ENCODE assay signal across 32 cellular contexts in the genomic region with DNA sequence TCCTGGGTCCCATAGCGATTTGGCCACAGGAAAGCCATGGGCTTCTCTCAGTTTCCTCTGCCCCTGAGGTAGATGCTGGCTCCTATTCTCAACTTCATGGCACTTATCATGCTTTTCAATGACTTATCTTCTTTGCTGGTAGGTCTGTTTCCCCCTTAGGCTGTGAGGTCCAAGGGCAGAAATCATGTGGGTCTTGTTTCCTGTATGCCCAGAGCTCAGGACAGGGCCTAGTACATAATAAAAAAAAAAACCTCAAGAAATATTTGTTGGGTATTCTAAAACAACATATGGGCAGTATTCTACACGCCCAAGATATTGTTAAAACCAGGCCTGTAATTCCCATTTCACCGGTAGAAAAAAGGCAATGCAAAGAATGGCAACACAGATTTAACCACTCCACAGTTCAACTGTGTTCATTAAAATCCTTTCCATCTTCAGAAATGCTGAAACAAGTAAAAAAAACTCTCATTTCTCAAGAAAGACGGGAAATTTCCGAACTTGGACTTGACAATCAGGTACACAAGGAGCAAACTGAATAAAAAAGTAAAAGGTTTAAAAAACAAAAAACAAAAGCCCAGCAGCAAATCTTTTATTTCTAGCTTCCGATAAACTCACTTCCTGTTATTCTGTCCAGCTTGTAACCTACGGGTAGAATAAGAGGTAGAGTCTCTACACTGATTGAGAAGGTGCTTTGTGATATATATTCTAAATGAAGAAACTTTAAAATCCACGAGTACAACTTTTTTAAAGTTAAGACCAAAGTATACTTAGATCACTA. TPM values are rescaled to one million over a fixed set of nuclear protein-coding genes. Genes with fewer than 3 reads are reported as not detected.
DNase-seq lines count a peak whose midpoint lies in the region; ATAC-seq, FAIRE-seq and TF ChIP-seq lines count a peak whose summit lies in the region.
"Had no signal": no experiment of that assay in that cellular context is flagged by ENCODE, and none has a peak within 500 bp of the region (broad histone marks: within the 10 kb centered on the region; RNA-seq: fewer than 3 reads in every experiment).

No MANE protein-coding gene starts in this region.

- intact Hi-C loops in heart left ventricle (cut with DNase I), result no loop called here
- intact Hi-C loops in left ventricle myocardium superior (cut with micrococcal nuclease), result no loop called here
- intact Hi-C loops in K562 (cut with micrococcal nuclease), result no loop called here
- intact Hi-C loops in activated CD4-positive, alpha-beta memory T cell treated with anti-CD3 and anti-CD28 coated beads for 36 hours (cut with micrococcal nuclease), result loop anchor here (5.0 kb wide), 1 partner anchor 262 kb away; no protein-coding TSS in a partner anchor
- intact Hi-C loops in A673 (cut with micrococcal nuclease; ENCODE audit: unreplicated experiment), result no loop called here

- 60 to 69% (median 66%) methylated on average over 8 of the region's 8 CpGs for WGBS in heart left ventricle, 4 donors
- WGBS in K562 (ENCODE audit: insufficient coverage, low coverage, missing lambda C conversion rate), result 38% methylated on average over 8 of the region's 8 CpGs
- WGBS in lung, 2 donors, result 60 to 61% methylated on average over 8 of the region's 8 CpGs

- no peak overlapping the region for H3K4me2 ChIP-seq in K562 (ENCODE audit: insufficient read depth, low read length)
- H3K4me2 ChIP-seq: A549, GM23338 had no signal

- H3K27me3 ChIP-seq in heart left ventricle (peaks cover 0 to 19% (median 3%) of the 10 kb centered on the region in 9 donors), K562 (ENCODE audit: control insufficient read depth in 2 of 2, insufficient read depth in 2 of 2, low read length in 2 of 2) (peaks cover 9 to 10% of the 10 kb centered on the region in 2 experiments; a peak in 4 of 5 replicates), lung (ENCODE audit: control insufficient read depth, insufficient read depth) (no peaks in the 10 kb centered on the region), subcutaneous abdominal adipose tissue (ENCODE audit: control insufficient read depth in 5 of 5, insufficient read depth in 4 of 5, low read length in 5 of 5) (peaks cover 0 to 14% (median 4%) of the 10 kb centered on the region in 5 donors), A673 (replicated peaks; ENCODE audit: insufficient read depth, low read depth, low read length, poor library complexity) (peaks cover 49% of the 10 kb centered on the region)

- H3K27me3 Mint-ChIP-seq in activated CD4-positive, alpha-beta memory T cell treated with anti-CD3 and anti-CD28 coated beads for 36 hours, result peaks cover 12% of the 10 kb centered on the region

- in situ Hi-C loops in K562 (cut with MboI), result no loop called here

- no TSS peak for BruUV-seq in K562 (replicated peaks; lab: Mats Ljungman, UMichigan)
- BruUV-seq in A673 (replicated peaks; lab: Mats Ljungman, UMichigan), result no TSS peak

- H4K20me1 ChIP-seq in K562 (replicated peaks; ENCODE audit: control insufficient read depth, insufficient read depth, low read length), result no peaks in the 10 kb centered on the region

- H3K9me3 ChIP-seq in heart left ventricle (no peaks in the 10 kb centered on the region), K562 (replicated peaks; ENCODE audit: control insufficient read depth, insufficient read depth, low read depth, low read length) (no peaks in the 10 kb centered on the region), lung (ENCODE audit: control insufficient read depth in 2 of 2, insufficient read depth in 1 of 2, low read length in 1 of 2) (no peaks in the 10 kb centered on the region), subcutaneous abdominal adipose tissue (ENCODE audit: control insufficient read depth in 5 of 5, low read length in 5 of 5) (no peaks in the 10 kb centered on the region), A673 (ENCODE audit: low read depth, low read length, poor library complexity, severe bottlenecking) (no peaks in the 10 kb centered on the region)
- H3K9me3 ChIP-seq: A549, BE2C, pancreas, sigmoid colon, SJSA1, vagina had no signal

- H3K27ac ChIP-seq in heart left ventricle (peak overlapping the region; percentile 35 to 94 (median 68)), K562 (ENCODE audit: extremely low read depth, low read depth, low read length) (no peak overlapping the region), lung (ENCODE audit: low read depth in 1 of 2, low read length in 1 of 2) (peak overlapping the region; percentile 76 to 77), subcutaneous abdominal adipose tissue (ENCODE audit: low read depth, low read length) (peak overlapping the region; percentile 74), A673 (ENCODE audit: low read depth, low read length, poor library complexity, severe bottlenecking) (no peak overlapping the region)
- H3K27ac ChIP-seq: A549, pancreas, SJSA1, vagina had no signal

- DNase-seq in heart left ventricle (no peak), left ventricle myocardium superior (no peak), K562 (ENCODE audit: extremely low read depth in 1 of 4, low spot score in 3 of 4) (no peak), lung (ENCODE audit: low spot score) (no peak), A673 (ENCODE audit: low spot score) (no peak)
- DNase-seq in activated CD4-positive, alpha-beta memory T cell treated with anti-CD3 and anti-CD28 coated beads for 36 hours, result no peak
- DNase-seq in stimulated activated CD8-positive, alpha-beta memory T cell treated with anti-CD3 and anti-CD28 coated beads, Interleukin-4, amount 100 ng/mL, for 48 hours, result no peak
- DNase-seq: activated CD4-positive, alpha-beta T cell treated with anti-CD3 and anti-CD28 coated beads for 36 hours; activated naive CD4-positive, alpha-beta T cell treated with Interleukin-2 at 50 U/mL for 16 hours; activated T-cell treated with anti-CD3 and anti-CD28 coated beads, Interleukin-2, amount 50 U/mL, for 48 hours; BE2C; caudate nucleus; COR-L47; GF-D8; head of caudate nucleus; left colon; MV-4-11; NCI-H187; NCI-H524 treated with DMSO at 0.1 percent for 48 hours; nephron progenitor cell; NK-92 treated with Interleukin-12 subunit alpha and Interleukin-12 subunit beta, amount 100 ng/mL, for 24 hours; pancreas; sigmoid colon had no signal

- no peaks in the 10 kb centered on the region for H3K9me3 Mint-ChIP-seq in activated CD4-positive, alpha-beta memory T cell treated with anti-CD3 and anti-CD28 coated beads for 36 hours
- H3K9me3 Mint-ChIP-seq: GM23338; T-helper 1 cell treated with Interleukin-12 subunit alpha and Interleukin-12 subunit beta and Interleukin-4 antibody, amounts not matched to agents 30 μg/mL and 1 μg/mL, for 36 hours had no signal

- no peaks in the 10 kb centered on the region for H3K36me3 Mint-ChIP-seq in activated CD4-positive, alpha-beta memory T cell treated with anti-CD3 and anti-CD28 coated beads for 36 hours

- no peak for TF ChIP-seq EP300 in K562 (IDR thresholded peaks at IDR 0.05; ENCODE audit: low read length)

- H3K4me3 ChIP-seq in heart left ventricle, result peak overlapping the region in 3 of 12 donors; percentile 1 to 20 (median 4)
- H3K4me3 ChIP-seq in K562, result no peak overlapping the region
- no peak overlapping the region for H3K4me3 ChIP-seq in lung
- no peak overlapping the region for H3K4me3 ChIP-seq in subcutaneous abdominal adipose tissue (ENCODE audit: low read depth in 1 of 5, low read length in 5 of 5)
- H3K4me3 ChIP-seq in A673 (ENCODE audit: low read depth, low read length, poor library complexity, severe bottlenecking), result no peak overlapping the region
- H3K4me3 ChIP-seq: A549, GM23338, pancreas, sigmoid colon, SJSA1, vagina had no signal

- no peak for ATAC-seq in heart left ventricle
- no peak for ATAC-seq in left ventricle myocardium superior
- ATAC-seq in K562, result no peak
- no peak for ATAC-seq in lung (ENCODE audit: insufficient read depth, low FRiP score)
- ATAC-seq: A549; activated CD4-positive, alpha-beta T cell treated with anti-CD3 and anti-CD28 coated beads for 36 hours; GM23338; left colon; pancreas had no signal

- H3K79me2 ChIP-seq in K562 (ENCODE audit: control insufficient read depth, insufficient read depth, low read length), result no peaks in the 10 kb centered on the region

- no peak for TF ChIP-seq RAD21 in K562 (CRISPR knock-in tag; conservative IDR thresholded peaks at IDR 0.05 in 1 of 2, IDR thresholded peaks at IDR 0.05 in 1 of 2)

- TF ChIP-seq POLR2A in heart left ventricle (IDR thresholded peaks at IDR 0.05) (no peak), K562 (conservative IDR thresholded peaks at IDR 0.05) (no peak)

- TF ChIP-seq CTCF in heart left ventricle (IDR thresholded peaks at IDR 0.05), result no peak
- no peak for TF ChIP-seq CTCF in K562 (IDR thresholded peaks at IDR 0.05 in 2 of 3, conservative IDR thresholded peaks at IDR 0.05 in 1 of 3; ENCODE audit: insufficient read depth in 2 of 3, low read depth in 1 of 3, low read length in 3 of 3)
- no peak for TF ChIP-seq CTCF in lung (IDR thresholded peaks at IDR 0.05; ENCODE audit: control extremely low read depth, extremely low read depth)
- no peak for TF ChIP-seq CTCF in A673 (conservative IDR thresholded peaks at IDR 0.05; ENCODE audit: low read depth, low read length)

- POLR2A ChIA-PET in K562 (lab: Yijun Ruan, JAX) (interaction anchor here (0.6 to 1.8 kb wide), 2 partner anchors 31 to 274 kb away, joined by 3 to 4 read pairs; no protein-coding TSS in a partner anchor), A673 (lab: Charles Lee; ENCODE audit: low non-redundant PET) (no interaction called here)
- POLR2A ChIA-PET in activated CD4-positive, alpha-beta memory T cell treated with anti-CD3 and anti-CD28 coated beads for 36 hours (lab: Charles Lee), result no interaction called here

- peaks cover 3% of the 10 kb centered on the region for H3K9me1 ChIP-seq in K562 (ENCODE audit: control insufficient read depth, insufficient read depth, low read length)

- no peak overlapping the region for H3K9ac ChIP-seq in K562 (ENCODE audit: insufficient read depth in 1 of 2, low read depth in 2 of 2, low read length in 2 of 2)
- peak overlapping the region in 1 of 5 donors; percentile 20 for H3K9ac ChIP-seq in subcutaneous abdominal adipose tissue (ENCODE audit: low read length in 5 of 5)

- no peak overlapping the region for H3K27ac Mint-ChIP-seq in activated CD4-positive, alpha-beta memory T cell treated with anti-CD3 and anti-CD28 coated beads for 36 hours
- H3K27ac Mint-ChIP-seq: activated CD4-positive, alpha-beta T cell treated with anti-CD3 and anti-CD28 coated beads for 36 hours; GM23338; T-helper 1 cell treated with Interleukin-12 subunit alpha and Interleukin-12 subunit beta and Interleukin-4 antibody, amounts not matched to agents 30 μg/mL and 1 μg/mL, for 36 hours had no signal

- CTCF ChIA-PET in K562 (lab: Yijun Ruan, JAX; ENCODE audit: low intra/inter-chr PET ratio), result no interaction called here
- CTCF ChIA-PET in activated CD4-positive, alpha-beta memory T cell treated with anti-CD3 and anti-CD28 coated beads for 36 hours (lab: Charles Lee), result interaction anchor here (0.6 to 1.8 kb wide), 3 partner anchors 16 to 160 kb away, joined by 3 to 4 read pairs (median 4); no protein-coding TSS in a partner anchor
- CTCF ChIA-PET in A673 (lab: Charles Lee), result no interaction called here

- peaks cover 62% of the 10 kb centered on the region for H3K4me1 Mint-ChIP-seq in activated CD4-positive, alpha-beta memory T cell treated with anti-CD3 and anti-CD28 coated beads for 36 hours (ENCODE audit: low read depth)

- FAIRE-seq in K562 (lab: Jason Lieb, UNC), result no peak
- FAIRE-seq: A549, HTR-8/SVneo, pancreas, RCC 7860 had no signal

- H2AFZ ChIP-seq in K562 (ENCODE audit: low read depth, low read length), result no peak overlapping the region
- H2AFZ ChIP-seq: GM23338 had no signal

- H3K4me1 ChIP-seq in heart left ventricle (peaks cover 15 to 71% (median 43%) of the 10 kb centered on the region in 12 donors), K562 (replicated peaks in 1 of 2; ENCODE audit: control insufficient read depth in 2 of 2, insufficient read depth in 2 of 2, low read length in 2 of 2) (peaks cover 8 to 23% of the 10 kb centered on the region in 2 experiments), lung (ENCODE audit: control insufficient read depth in 2 of 2, insufficient read depth in 2 of 2, low read length in 2 of 2) (peaks cover 3 to 17% of the 10 kb centered on the region in 2 donors), subcutaneous abdominal adipose tissue (ENCODE audit: control insufficient read depth in 5 of 5, insufficient read depth in 5 of 5, low read length in 5 of 5) (peaks cover 13 to 80% (median 25%) of the 10 kb centered on the region in 5 donors), A673 (ENCODE audit: insufficient read depth, low read length, poor library complexity, severe bottlenecking) (no peaks in the 10 kb centered on the region)
- H3K4me1 ChIP-seq: A549, BE2C, pancreas, sigmoid colon, SJSA1, vagina had no signal

- peaks cover 0 to 34% (median 4%) of the 10 kb centered on the region in 9 donors for H3K36me3 ChIP-seq in heart left ventricle
- H3K36me3 ChIP-seq in K562 (ENCODE audit: control insufficient read depth, insufficient read depth, low read length), result no peaks in the 10 kb centered on the region
- no peaks in the 10 kb centered on the region for H3K36me3 ChIP-seq in lung (ENCODE audit: control insufficient read depth in 2 of 2, insufficient read depth in 2 of 2, low read length in 2 of 2)
- peaks cover 0 to 4% (median 0%) of the 10 kb centered on the region in 5 donors for H3K36me3 ChIP-seq in subcutaneous abdominal adipose tissue (ENCODE audit: control insufficient read depth in 5 of 5, insufficient read depth in 5 of 5, low read length in 5 of 5)
- no peaks in the 10 kb centered on the region for H3K36me3 ChIP-seq in A673 (ENCODE audit: insufficient read depth, low read length, poor library complexity, severe bottlenecking)
- H3K36me3 ChIP-seq: BE2C, pancreas, sigmoid colon, SJSA1, vagina had no signal

- H3K4me3 Mint-ChIP-seq in activated CD4-positive, alpha-beta memory T cell treated with anti-CD3 and anti-CD28 coated beads for 36 hours, result no peak overlapping the region
- H3K4me3 Mint-ChIP-seq: activated CD4-positive, alpha-beta T cell treated with anti-CD3 and anti-CD28 coated beads for 36 hours; dendritic cell treated with granulocyte-macrophage colony-stimulating factor and Interleukin-4, amounts not matched to agents 40 ng/mL and 50 ng/mL, for 4 days; GM23338; nephron progenitor cell; T-helper 1 cell treated with Interleukin-12 subunit alpha and Interleukin-12 subunit beta and Interleukin-4 antibody, amounts not matched to agents 30 μg/mL and 1 μg/mL, for 36 hours had no signal

RNA-seq across cellular contexts. Expression of gene TDRD10, which starts 6.3 kb away (rescaled TPM):
- total RNA-seq in heart left ventricle (1 to 10 TPM in 8 of 9 donors, under 1 TPM in 1; 0.71 to 3.4 (median 1.8) TPM), left ventricle myocardium superior (1.9 TPM), K562 (2014; rRNA removed) (not detected in 2 replicates), K562 (2014; rRNA removed; fragmentation: Illumina TruSeq; extraction: Trizol) (not detected in 2 replicates), K562 (2015; rRNA removed; fragmentation: Illumina TruSeq; extraction: Trizol) (not detected in 2 replicates), K562 (2021) (not detected in 2 replicates), lung (1 to 10 TPM; 1.9 to 8.5 TPM), A673 (2021) (not detected in 2 replicates)
- polyA plus RNA-seq in heart left ventricle (1 to 10 TPM; 2.9 to 3.0 TPM), K562 (2011; rRNA removed) (not detected in 2 replicates), K562 (2014; fragmentation: Illumina TruSeq; extraction: Trizol) (not detected in 2 replicates), K562 (2014; fragmentation: Nextera tagmentation; extraction: Ambion mirVana) (not detected), K562 (2014; rRNA removed) (not detected in 2 replicates), lung (10 to 100 TPM in 1 of 2 donors, 1 to 10 TPM in 1; 6.1 to 12.6 TPM)
- not detected in 2 replicates for total RNA-seq in K562 (2011; cell fraction: chromatin; rRNA removed; ENCODE audit: low replicate concordance)
- total RNA-seq in K562 (2011; cell fraction: nucleolus; rRNA removed), result not detected in 2 replicates
- total RNA-seq in K562 (2011; cell fraction: nucleoplasm; rRNA removed), result not detected in 2 replicates
- polyA plus RNA-seq in K562 (2011; cell fraction: cytosol; rRNA removed), result not detected in 2 replicates
- not detected in 2 replicates for polyA plus RNA-seq in K562 (2011; cell fraction: nucleus; rRNA removed)
- polyA plus RNA-seq in K562 (2012), result not detected in 2 replicates
- not detected in 2 replicates for polyA minus RNA-seq in K562 (2011; rRNA and poly(A)+ RNA removed)
- polyA minus RNA-seq in K562 (2011; cell fraction: cytosol; rRNA and poly(A)+ RNA removed), result not detected in 2 replicates
- not detected in 2 replicates for polyA minus RNA-seq in K562 (2011; cell fraction: nucleus; rRNA and poly(A)+ RNA removed)
- not detected for total RNA-seq in activated CD4-positive, alpha-beta memory T cell treated with anti-CD3 and anti-CD28 coated beads for 36 hours
- total RNA-seq: activated CD4-positive, alpha-beta T cell treated with anti-CD3 and anti-CD28 coated beads for 36 hours; GM23338; SJSA1 had no signal

RNA-seq across cellular contexts. Expression of gene SHE, which starts 6.5 kb away (rescaled TPM):
- total RNA-seq in heart left ventricle (10 to 100 TPM; 11.1 to 19.4 (median 11.9) TPM), left ventricle myocardium superior (10.2 TPM), K562 (2014; rRNA removed) (0.04 and 0.05 TPM in 2 replicates), K562 (2014; rRNA removed; fragmentation: Illumina TruSeq; extraction: Trizol) (not detected in 2 replicates), K562 (2015; rRNA removed; fragmentation: Illumina TruSeq; extraction: Trizol) (not detected in 2 replicates), K562 (2021) (not detected in 2 replicates), lung (10 to 100 TPM; 25.3 to 33.5 TPM), A673 (2021) (0.04 TPM in 1 of 2 replicates, not detected in the other)
- polyA plus RNA-seq in heart left ventricle (10 to 100 TPM; 10.1 to 17.7 TPM), K562 (2011; rRNA removed) (not detected in 2 replicates), K562 (2014; fragmentation: Illumina TruSeq; extraction: Trizol) (not detected in 2 replicates), K562 (2014; fragmentation: Nextera tagmentation; extraction: Ambion mirVana) (not detected), K562 (2014; rRNA removed) (0.01 TPM in 1 of 2 replicates, not detected in the other), lung (10 to 100 TPM; 15.1 to 16.8 TPM)
- total RNA-seq in K562 (2011; cell fraction: chromatin; rRNA removed; ENCODE audit: low replicate concordance), result not detected in 2 replicates
- not detected in 2 replicates for total RNA-seq in K562 (2011; cell fraction: nucleolus; rRNA removed)
- total RNA-seq in K562 (2011; cell fraction: nucleoplasm; rRNA removed), result not detected in 2 replicates
- polyA plus RNA-seq in K562 (2011; cell fraction: cytosol; rRNA removed), result not detected in 2 replicates
- polyA plus RNA-seq in K562 (2011; cell fraction: nucleus; rRNA removed), result not detected in 2 replicates
- polyA plus RNA-seq in K562 (2012), result 0.06 TPM in 1 of 2 replicates, not detected in the other
- polyA minus RNA-seq in K562 (2011; rRNA and poly(A)+ RNA removed), result not detected in 2 replicates
- polyA minus RNA-seq in K562 (2011; cell fraction: cytosol; rRNA and poly(A)+ RNA removed), result not detected in 2 replicates
- polyA minus RNA-seq in K562 (2011; cell fraction: nucleus; rRNA and poly(A)+ RNA removed), result not detected in 2 replicates
- total RNA-seq in activated CD4-positive, alpha-beta memory T cell treated with anti-CD3 and anti-CD28 coated beads for 36 hours, result under 1 TPM in 1 of 2 experiments, not detected in 1; 0.07 TPM
- total RNA-seq: SJSA1 had no signal

Comparison
In these comparisons a context has a peak if more than half of its experiments do, and no peak if none do; other contexts are left out.
1. H3K27ac ChIP-seq: peak in heart left ventricle (12 of 12), lung (2 of 2) and subcutaneous abdominal adipose tissue (single experiment); none in K562 (single experiment) and A673 (single experiment).
2. RNA of gene SHE, which starts 6.5 kb away (total RNA-seq): 25.3 to 33.5 TPM in lung, 11.1 to 19.4 TPM in heart left ventricle and 10.2 TPM in left ventricle myocardium superior (single experiment); 0.07 TPM in activated CD4-positive, alpha-beta memory T cell treated with anti-CD3 and anti-CD28 coated beads for 36 hours, 0.04 TPM in A673 and 0.04 to 0.05 TPM in K562; every median in the first group is over 10 times any median in the second.